31 cellular contexts compared by ENCODE assay signal in genomic region chr2:88019985-88020384, GRCh38. TPM values are rescaled to one million over a fixed set of nuclear protein-coding genes. Genes with fewer than 3 reads are reported as not detected.
"Had no signal": no experiment of that assay in that cellular context is flagged by ENCODE, and none has a peak within 500 bp of the region (broad histone marks: within the 10 kb centered on the region; RNA-seq: fewer than 3 reads in every experiment).

No MANE protein-coding gene starts in this region.

- H3K4me1 ChIP-seq: colonic mucosa, gastrocnemius medialis, lower lobe of right lung had no signal

- H3K27ac Mint-ChIP-seq: dendritic cell treated with granulocyte-macrophage colony-stimulating factor and Interleukin-4, amounts not matched to agents 40 ng/mL and 50 ng/mL, for 4 days; effector memory CD8-positive, alpha-beta T cell had no signal

- H3K4me3 ChIP-seq: colonic mucosa, esophagus squamous epithelium, gastrocnemius medialis, heart right ventricle, left lung, lower lobe of right lung had no signal

- H3K4me3 Mint-ChIP-seq: dendritic cell treated with granulocyte-macrophage colony-stimulating factor and Interleukin-4, amounts not matched to agents 40 ng/mL and 50 ng/mL, for 4 days; effector memory CD8-positive, alpha-beta T cell; endodermal cell had no signal

- H3K9me3 Mint-ChIP-seq: dendritic cell treated with granulocyte-macrophage colony-stimulating factor and Interleukin-4, amounts not matched to agents 40 ng/mL and 50 ng/mL, for 4 days; effector memory CD8-positive, alpha-beta T cell; endodermal cell had no signal

- H3K27me3 Mint-ChIP-seq: effector memory CD8-positive, alpha-beta T cell had no signal

- FAIRE-seq: endometrium, islet of Langerhans, keratinocyte had no signal

- DNase-seq: colonic mucosa; cortex of kidney; effector CD8-positive, alpha-beta T cell; effector memory CD8-positive, alpha-beta T cell; endodermal cell; esophagus squamous epithelium; foreskin fibroblast; foreskin melanocyte; gastrocnemius medialis; glutamatergic neuron; heart right ventricle; hippocampal formation; left cardiac atrium; left lung; left ventricle myocardium superior; lower lobe of right lung; mesenchymal stem cell; midbrain had no signal

- H3K27ac ChIP-seq: colonic mucosa, epithelial cell of prostate, esophagus squamous epithelium, gastrocnemius medialis, heart right ventricle, left lung, lower lobe of right lung had no signal

- H3K27me3 ChIP-seq: colonic mucosa, esophagus squamous epithelium, gastrocnemius medialis, heart right ventricle, left lung had no signal

- ATAC-seq: effector memory CD8-positive, alpha-beta T cell; esophagus mucosa; gastrocnemius medialis; heart right ventricle; left cardiac atrium; left lung; left ventricle myocardium superior; lower lobe of right lung had no signal

- H3K36me3 ChIP-seq: colonic mucosa, esophagus squamous epithelium, gastrocnemius medialis, heart right ventricle, left lung, lower lobe of right lung had no signal

- H3K9me3 ChIP-seq: colonic mucosa, esophagus squamous epithelium, gastrocnemius medialis, heart right ventricle, left lung, lower lobe of right lung had no signal

RNA-seq across cellular contexts. Expression of gene RNU2-63P, which starts 3.6 kb away (rescaled TPM):
- total RNA-seq: esophagus squamous epithelium, gastrocnemius medialis, glomerular endothelial cell, kidney epithelial cell, left lung, left ventricle myocardium superior, lower leg skin, lower lobe of right lung, mononuclear cell, mucosa of gallbladder had no signal
- polyA plus RNA-seq: heart right ventricle had no signal

RNA-seq across cellular contexts. Expression of gene SMYD1, which starts 47.6 kb away (rescaled TPM):
- total RNA-seq: dermis microvascular lymphatic vessel endothelial cell, endodermal cell, esophagus mucosa, glomerular endothelial cell, kidney epithelial cell, lower lobe of right lung, lung microvascular endothelial cell had no signal
- polyA plus RNA-seq: keratinocyte had no signal
